In genomic region chr1:26274801-26275425, GRCh38 we compare ENCODE assay signal across 1 cellular context.
TF ChIP-seq lines count a peak whose summit lies in the region.

No MANE protein-coding gene starts in this region.

TF ChIP-seq in endothelial cell of umbilical vein, 7 proteins besides CTCF, POLR2A, EP300 and RAD21 (continued from another document):
- TF ChIP-seq FOS (IDR thresholded peaks at IDR 0.05; ENCODE audit: borderline replicate concordance, insufficient read depth, low read length) (peak; percentile 8), GATA2 (IDR thresholded peaks at IDR 0.05; ENCODE audit: insufficient read depth, insufficient read length, low read depth, low read length) (no peak), JUN (IDR thresholded peaks at IDR 0.05; ENCODE audit: borderline replicate concordance, insufficient read depth, insufficient read length, low read depth) (no peak), POLR2AphosphoS5 (IDR thresholded peaks at IDR 0.05; ENCODE audit: insufficient read depth, low read depth, low read length) (no peak), EZH2 (IDR thresholded peaks at IDR 0.05; ENCODE audit: borderline replicate concordance, low read depth, low read length, severe bottlenecking) (no peak)
